Comparison of ENCODE assay signal across 28 cellular contexts in genomic region chr5:123097871-123098735, GRCh38. TPM values are rescaled to one million over a fixed set of nuclear protein-coding genes. Genes with fewer than 3 reads are reported as not detected.
DNase-seq lines count a peak whose midpoint lies in the region; ATAC-seq and TF ChIP-seq lines count a peak whose summit lies in the region.
"Had no signal": no experiment of that assay in that cellular context is flagged by ENCODE, and none has a peak within 500 bp of the region (broad histone marks: within the 10 kb centered on the region; RNA-seq: fewer than 3 reads in every experiment).

No MANE protein-coding gene starts in this region.

- H4K91ac ChIP-seq in H9 (ENCODE audit: insufficient read length, low read depth, low read length), result no peak overlapping the region

- no peak overlapping the region for H2AK5ac ChIP-seq in H9 (ENCODE audit: insufficient read length, low read length)
- no peak overlapping the region for H2AK5ac ChIP-seq in mesendoderm (ENCODE audit: low read length)

- H3K18ac ChIP-seq in H9 (ENCODE audit: insufficient read length, low read depth, low read length) (no peak overlapping the region), mesendoderm (ENCODE audit: low read length) (no peak overlapping the region)

- no peak overlapping the region for H2BK5ac ChIP-seq in H9 (ENCODE audit: insufficient read length, low read length)
- no peak overlapping the region for H2BK5ac ChIP-seq in mesendoderm (ENCODE audit: low read length)

- no peak overlapping the region for H2BK12ac ChIP-seq in H9 (ENCODE audit: insufficient read length, low read depth, low read length)

- H3K4me1 Mint-ChIP-seq in H9, result peaks cover 28 to 34% of the 10 kb centered on the region in 2 experiments

- H3K14ac ChIP-seq in H9 (ENCODE audit: insufficient read depth, low read length), result no peak overlapping the region

- H3K79me2 ChIP-seq in H9 (ENCODE audit: insufficient read depth, low read length) (no peaks in the 10 kb centered on the region), mesendoderm (ENCODE audit: control insufficient read depth, insufficient read depth, low read length) (no peaks in the 10 kb centered on the region)

- no peak overlapping the region for H3K9ac ChIP-seq in H9 (ENCODE audit: extremely low read depth, insufficient read length, low read length)
- H3K9ac ChIP-seq in mesendoderm (ENCODE audit: low read length), result peak overlapping the region; percentile 17

- no peaks in the 10 kb centered on the region for H4K20me1 ChIP-seq in H9 (ENCODE audit: control insufficient read depth, insufficient read depth, insufficient read length)

- H3K27me3 Mint-ChIP-seq in H9 (ENCODE audit: low read depth), result peaks cover 98% of the 10 kb centered on the region

- DNase-seq in H9 (no peak), fibroblast of the aortic adventitia (ENCODE audit: low read depth) (peak; percentile 56), mesendoderm (peak; percentile 61), thoracic aorta (ENCODE audit: low spot score) (no peak), cortex of kidney (lab: John Stamatoyannopoulos, UW) (no peak), ecto neural progenitor cell (ENCODE audit: low spot score) (no peak), NCI-H1436 treated with DMSO at 0.1 percent for 48 hours (lab: John Stamatoyannopoulos, UW) (no peak)
- no peak for DNase-seq in effector memory CD4-positive, alpha-beta T cell
- DNase-seq: activated CD4-positive, alpha-beta T cell treated with anti-CD3 and anti-CD28 coated beads for 4 hours; activated CD8-positive, alpha-beta memory T cell treated with anti-CD3 and anti-CD28 coated beads for 24 hours; activated T-cell treated with anti-CD3 and anti-CD28 coated beads, Interleukin-2, amount 50 U/mL, for 1 hour; brain microvascular endothelial cell; effector memory CD8-positive, alpha-beta T cell; GF-D8; naive B cell; NCI-H1048; NCI-H187 treated with DMSO at 0.1 percent for 48 hours; NCI-H2227 treated with DMSO at 0.1 percent for 48 hours; RPMI8226; stimulated activated CD4-positive, alpha-beta T cell treated with anti-CD3 and anti-CD28 coated beads, Interleukin-4, amount 100 ng/mL, for 1 hour; stimulated activated naive CD8-positive, alpha-beta T cell treated with anti-CD3 and anti-CD28 coated beads, Interleukin-15, Interleukin-2, amounts not matched to agents 100 U/mL and 50 U/mL, for 24 hours had no signal

- H3K9me3 ChIP-seq in H9 (ENCODE audit: control insufficient read depth, low read depth, low read length) (no peaks in the 10 kb centered on the region), thoracic aorta (no peaks in the 10 kb centered on the region)
- no peaks in the 10 kb centered on the region for H3K9me3 ChIP-seq in effector memory CD4-positive, alpha-beta T cell (ENCODE audit: control insufficient read depth, low read length)
- H3K9me3 ChIP-seq: A549, esophagus muscularis mucosa, gastroesophageal sphincter, pancreas had no signal

- no peaks in the 10 kb centered on the region for H3K4me1 ChIP-seq in H9 (ENCODE audit: insufficient read depth, low read length)
- peaks cover 2% of the 10 kb centered on the region for H3K4me1 ChIP-seq in mesendoderm (ENCODE audit: control insufficient read depth, low read depth, low read length)
- H3K4me1 ChIP-seq in thoracic aorta (ENCODE audit: control insufficient read depth in 1 of 2, low read depth in 2 of 2), result peaks cover under 1 to 39% of the 10 kb centered on the region in 2 donors
- H3K4me1 ChIP-seq in effector memory CD4-positive, alpha-beta T cell (ENCODE audit: control insufficient read depth, insufficient read depth, low read length, poor library complexity, severe bottlenecking), result no peaks in the 10 kb centered on the region
- H3K4me1 ChIP-seq: A549, pancreas had no signal

- H3K36me3 ChIP-seq in mesendoderm (ENCODE audit: control insufficient read depth, insufficient read depth, low read length) (no peaks in the 10 kb centered on the region), thoracic aorta (no peaks in the 10 kb centered on the region)
- no peaks in the 10 kb centered on the region for H3K36me3 ChIP-seq in effector memory CD4-positive, alpha-beta T cell (ENCODE audit: control insufficient read depth, insufficient read depth, low read length)
- H3K36me3 ChIP-seq: brain microvascular endothelial cell, esophagus muscularis mucosa, pancreas had no signal

- TF ChIP-seq CTCF in H9 (conservative IDR thresholded peaks at IDR 0.05) (no peak), fibroblast of the aortic adventitia (IDR thresholded peaks at IDR 0.05; ENCODE audit: insufficient read depth, low read length) (no peak), thoracic aorta (IDR thresholded peaks at IDR 0.05) (no peak)

- H2BK120ac ChIP-seq in H9 (ENCODE audit: low read depth, low read length, poor library complexity, severe bottlenecking) (no peak overlapping the region), mesendoderm (ENCODE audit: low read depth, low read length) (no peak overlapping the region)

- H3K9me3 Mint-ChIP-seq in H9, result peaks cover 0 to 2% of the 10 kb centered on the region in 2 experiments; a peak in 1 of 5 replicates
- H3K9me3 Mint-ChIP-seq: effector memory CD8-positive, alpha-beta T cell; memory B cell had no signal

- H3K56ac ChIP-seq in H9 (ENCODE audit: insufficient read length, low read depth, low read length) (no peak overlapping the region), mesendoderm (ENCODE audit: low read length) (no peak overlapping the region)

- H3K4ac ChIP-seq in H9 (ENCODE audit: low read depth, low read length) (no peak overlapping the region), mesendoderm (ENCODE audit: low read depth, low read length) (no peak overlapping the region)

- H3T11ph ChIP-seq in H9 (ENCODE audit: low read length), result no peak overlapping the region

- no peak overlapping the region for H4K5ac ChIP-seq in H9 (ENCODE audit: insufficient read length, low read depth, low read length)
- H4K5ac ChIP-seq in mesendoderm (ENCODE audit: low read length), result no peak overlapping the region

- H2BK15ac ChIP-seq in H9 (ENCODE audit: low read depth, low read length) (no peak overlapping the region), mesendoderm (replicated peaks; ENCODE audit: low read depth) (no peak overlapping the region)

- H2AFZ ChIP-seq in H9 (ENCODE audit: low read length), result no peak overlapping the region

- ATAC-seq in thoracic aorta (ENCODE audit: insufficient number of reproducible peaks, low FRiP score, low read depth), result no peak
- ATAC-seq: effector memory CD8-positive, alpha-beta T cell; gastroesophageal sphincter; stimulated activated naive CD8-positive, alpha-beta T cell treated with anti-CD3 and anti-CD28 coated beads, Interleukin-15, Interleukin-2, amounts not matched to agents 100 U/mL and 50 U/mL, for 24 hours had no signal

- H3K36me3 Mint-ChIP-seq in H9 (ENCODE audit: insufficient read depth in 1 of 3, low read depth in 3 of 3), result no peaks in the 10 kb centered on the region
- H3K36me3 Mint-ChIP-seq: memory B cell had no signal

- H3K4me3 Mint-ChIP-seq in H9, result peak overlapping the region in 1 of 2 experiments; percentile 78; a peak in 3 of 5 replicates
- H3K4me3 Mint-ChIP-seq: effector memory CD8-positive, alpha-beta T cell had no signal

- peaks cover 33% of the 10 kb centered on the region for H3K23me2 ChIP-seq in H9 (ENCODE audit: insufficient read length, low read depth, low read length, poor library complexity, severe bottlenecking)

- peaks cover 74% of the 10 kb centered on the region for H3K27me3 ChIP-seq in H9 (ENCODE audit: insufficient read depth, low read length)
- peaks cover 55% of the 10 kb centered on the region for H3K27me3 ChIP-seq in mesendoderm (ENCODE audit: insufficient read depth, low read length, poor library complexity)
- no peaks in the 10 kb centered on the region for H3K27me3 ChIP-seq in thoracic aorta (replicated peaks; ENCODE audit: insufficient read depth)
- peaks cover 35% of the 10 kb centered on the region for H3K27me3 ChIP-seq in effector memory CD4-positive, alpha-beta T cell (replicated peaks; ENCODE audit: control insufficient read depth, insufficient read depth, low read length, poor library complexity, severe bottlenecking)

- H3K4me2 ChIP-seq in H9 (ENCODE audit: insufficient read depth, insufficient read length, low read length) (peak overlapping the region; percentile 79), mesendoderm (ENCODE audit: low read length) (peak overlapping the region; percentile 28)

- H3K23ac ChIP-seq in H9 (ENCODE audit: insufficient read length, low read depth, low read length), result no peak overlapping the region
- H3K23ac ChIP-seq in mesendoderm (ENCODE audit: low read length), result no peak overlapping the region

- H3K27ac ChIP-seq in H9 (ENCODE audit: insufficient read length, low read depth, low read length) (no peak overlapping the region), mesendoderm (ENCODE audit: low read depth, low read length) (no peak overlapping the region), thoracic aorta (peak overlapping the region; percentile 84 to 99)
- H3K27ac ChIP-seq in effector memory CD4-positive, alpha-beta T cell (ENCODE audit: insufficient read depth, low read length, poor library complexity, severe bottlenecking), result no peak overlapping the region
- H3K27ac ChIP-seq: brain microvascular endothelial cell, esophagus muscularis mucosa, gastroesophageal sphincter, HL-60, pancreas had no signal

- no peak overlapping the region for H3K27ac Mint-ChIP-seq in H9
- H3K27ac Mint-ChIP-seq: effector memory CD8-positive, alpha-beta T cell; memory B cell had no signal

- peak overlapping the region; percentile 40 for H3K4me3 ChIP-seq in fibroblast of the aortic adventitia (ENCODE audit: low read depth, low read length)
- no peak overlapping the region for H3K4me3 ChIP-seq in mesendoderm (ENCODE audit: low read length)
- H3K4me3 ChIP-seq in thoracic aorta, result peak overlapping the region; percentile 93
- H3K4me3 ChIP-seq in effector memory CD4-positive, alpha-beta T cell (ENCODE audit: insufficient read depth, low read depth, low read length, poor library complexity, severe bottlenecking), result no peak overlapping the region

- no peak overlapping the region for H2BK20ac ChIP-seq in H9 (ENCODE audit: low read depth, low read length, poor library complexity, severe bottlenecking)

- WGBS in H9 (ENCODE audit: extremely low coverage, insufficient read length, low lambda C conversion rate), result no CpG with 5 or more reads among the region's 52 CpGs
- no CpG with 5 or more reads among the region's 52 CpGs for WGBS in mesendoderm (ENCODE audit: extremely low coverage, insufficient coverage, low lambda C conversion rate)

- H3K79me1 ChIP-seq in H9 (ENCODE audit: insufficient read depth, low read depth, low read length, poor library complexity, severe bottlenecking) (no peaks in the 10 kb centered on the region), mesendoderm (ENCODE audit: low read length) (no peaks in the 10 kb centered on the region)

- H4K8ac ChIP-seq in H9 (replicated peaks; ENCODE audit: insufficient read length, low read depth, low read length), result no peak overlapping the region
- no peak overlapping the region for H4K8ac ChIP-seq in mesendoderm (ENCODE audit: low read depth, low read length)

RNA-seq across cellular contexts. Expression of gene PRDM6, which starts 9.1 kb away (rescaled TPM):
- total RNA-seq in H9 (2021), result 0.15 and 0.17 TPM in 2 replicates
- total RNA-seq in fibroblast of the aortic adventitia (ENCODE audit: low replicate concordance), result 1.4 and 7.8 TPM in 2 replicates
- polyA plus RNA-seq in mesendoderm (2013, experiment 1 of 2), result 0.25 TPM
- 0.14 TPM for polyA plus RNA-seq in mesendoderm (2013, experiment 2 of 2)
- 10 to 100 TPM; 37.9 to 44.8 TPM for total RNA-seq in thoracic aorta
- total RNA-seq: T-helper 1 cell treated with Interleukin-12 subunit alpha and Interleukin-12 subunit beta and Interleukin-4 antibody, amounts not matched to agents 30 ng/mL and 1 ng/mL, for 36 hours had no signal

Comparison
In these comparisons a context has a peak if more than half of its experiments do, and no peak if none do; other contexts are left out.
1. DNase-seq: peak in fibroblast of the aortic adventitia (single experiment) and mesendoderm (single experiment); none in H9 (single experiment), thoracic aorta (single experiment), cortex of kidney (single experiment), ecto neural progenitor cell (single experiment), effector memory CD4-positive, alpha-beta T cell (0 of 3) and NCI-H1436 treated with DMSO at 0.1 percent for 48 hours (single experiment).
2. H3K27ac ChIP-seq: peak in thoracic aorta (2 of 2); none in H9 (single experiment), mesendoderm (single experiment) and effector memory CD4-positive, alpha-beta T cell (single experiment).
3. H3K4me3 ChIP-seq: peak in fibroblast of the aortic adventitia (single experiment) and thoracic aorta (single experiment); none in mesendoderm (single experiment) and effector memory CD4-positive, alpha-beta T cell (single experiment).